Comparison of ENCODE assay signal across 12 cellular contexts in the genomic region with DNA sequence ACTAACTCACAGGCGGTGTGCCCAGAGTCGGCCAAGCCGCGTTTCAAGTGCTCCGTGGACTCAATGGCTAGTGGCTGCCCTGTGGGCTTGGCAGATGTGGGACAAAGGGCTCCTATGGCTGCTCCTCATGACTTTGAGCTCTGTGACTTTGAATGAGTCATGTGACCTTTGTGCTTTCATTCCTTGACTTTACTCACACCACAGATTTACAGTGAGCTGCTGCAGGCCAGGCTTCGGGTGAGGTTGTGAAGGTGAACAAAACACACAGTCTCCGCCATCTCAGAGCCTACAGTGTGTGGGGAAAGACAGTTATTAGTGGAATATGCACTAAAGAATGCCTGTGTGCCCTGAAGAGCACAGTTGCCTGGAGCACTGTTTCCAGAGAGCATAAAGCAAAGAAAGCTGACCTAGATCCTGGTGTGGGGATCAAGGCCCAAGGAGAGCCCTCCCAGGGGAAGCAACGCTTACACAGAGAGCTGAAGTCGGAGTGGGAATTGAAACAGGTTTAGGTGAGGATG. TPM values are rescaled to one million over a fixed set of nuclear protein-coding genes. Genes with fewer than 3 reads are reported as not detected.
A peak's percentile ranks its signal among the peaks of the same experiment; 100 is the strongest.
DNase-seq lines count a peak whose midpoint lies in the region; ATAC-seq, FAIRE-seq and TF ChIP-seq lines count a peak whose summit lies in the region.
"Had no signal": no experiment of that assay in that cellular context is flagged by ENCODE, and none has a peak within 500 bp of the region (broad histone marks: within the 10 kb centered on the region; RNA-seq: fewer than 3 reads in every experiment).

No MANE protein-coding gene starts in this region.

- H3K4me3 ChIP-seq in H1 (ENCODE audit: extremely low read depth in 1 of 4, insufficient read depth in 2 of 4, low read depth in 3 of 4, low read length in 4 of 4): no peak overlapping the region
- H3K4me3 ChIP-seq in mucosa of descending colon: no peak overlapping the region
- no peak overlapping the region for H3K4me3 ChIP-seq in suprapubic skin

- H3K27ac ChIP-seq in H1 (ENCODE audit: low read depth, low read length): no peak overlapping the region
- no peak overlapping the region for H3K27ac ChIP-seq in suprapubic skin

- H3K79me2 ChIP-seq in H1 (ENCODE audit: control insufficient read depth in 1 of 2, insufficient read depth in 2 of 2, low read length in 2 of 2): no peaks in the 10 kb centered on the region

- H3K4ac ChIP-seq in H1 (replicated peaks; ENCODE audit: insufficient read length, low read depth, low read length): peak overlapping the region; percentile 18

- ATAC-seq in mucosa of descending colon (peak; percentile 89), GM18520 (IDR thresholded peaks at IDR 0.05; ENCODE audit: unreplicated experiment) (no peak)
- ATAC-seq: naive thymus-derived CD8-positive, alpha-beta T cell had no signal

- H3K9me3 ChIP-seq in H1 (ENCODE audit: insufficient read depth in 2 of 2, low read depth in 1 of 2, low read length in 1 of 2) (peaks cover 14 to 18% of the 10 kb centered on the region in 2 experiments), mucosa of descending colon (no peaks in the 10 kb centered on the region), suprapubic skin (no peaks in the 10 kb centered on the region)

- TF ChIP-seq EP300 in H1 (IDR thresholded peaks at IDR 0.05; ENCODE audit: borderline replicate concordance in 1 of 2, low read depth in 2 of 2, low read length in 2 of 2) (no peak), suprapubic skin (IDR thresholded peaks at IDR 0.05) (no peak)

- no peak overlapping the region for H3K56ac ChIP-seq in H1 (replicated peaks; ENCODE audit: insufficient read length, low read depth, low read length)

- H2BK20ac ChIP-seq in H1 (ENCODE audit: low read length): 0 out of 2 replicates have a peak overlapping the region, but pooled peaks have one; percentile 10

- no peak overlapping the region for H3K9ac ChIP-seq in H1 (replicated peaks in 1 of 4; ENCODE audit: extremely low read depth in 1 of 4, low read depth in 3 of 4, low read length in 3 of 4)

- no peak overlapping the region for H4K8ac ChIP-seq in H1 (ENCODE audit: extremely low read depth, insufficient read depth, low read length)

- H2BK5ac ChIP-seq in H1 (ENCODE audit: low read depth, low read length): no peak overlapping the region

- no peaks in the 10 kb centered on the region for H3K23me2 ChIP-seq in H1 (ENCODE audit: low read depth, low read length)

- no peak overlapping the region for H3K14ac ChIP-seq in H1 (ENCODE audit: insufficient read length)

- intact Hi-C loops in mucosa of descending colon (cut with DNase I, micrococcal nuclease): no loop called here

- no peak overlapping the region for H2BK120ac ChIP-seq in H1 (replicated peaks; ENCODE audit: low read depth, low read length)

- no peak overlapping the region for H4K91ac ChIP-seq in H1 (replicated peaks; ENCODE audit: insufficient read length, low read length)

- 0 out of 2 replicates have a peak overlapping the region, but pooled peaks have one; percentile 2 for H2AK5ac ChIP-seq in H1 (ENCODE audit: low read depth, low read length)

- H3K23ac ChIP-seq in H1 (ENCODE audit: insufficient read length): no peak overlapping the region

- 94% methylated on average over 9 of the region's 9 CpGs; no CpG with 5 or more reads in 1 of the 2 experiments for WGBS in H1 (ENCODE audit: extremely low coverage in 1 of 2, insufficient coverage in 1 of 2, insufficient read length in 1 of 2, insufficient replicate concordance in 2 of 2, low coverage in 1 of 2, low lambda C conversion rate in 2 of 2, missing lambda C conversion rate in 1 of 2), 2 experiments
- 87% methylated on average over 9 of the region's 9 CpGs for WGBS in suprapubic skin

- CTCF ChIA-PET in H1 (lab: Charles Lee; ENCODE audit: partially characterized antibody): interaction anchor here (3.3 to 4.4 kb wide), 2 partner anchors 8 to 90 kb away, joined by 15 to 32 read pairs; no protein-coding TSS in a partner anchor

- H3K4me1 ChIP-seq in H1 (replicated peaks in 1 of 4; ENCODE audit: control insufficient read depth in 3 of 4, insufficient read depth in 4 of 4, low read length in 3 of 4) (peaks cover 2 to 11% (median 7%) of the 10 kb centered on the region in 4 experiments; a peak in 6 of 7 replicates), mucosa of descending colon (ENCODE audit: low read depth) (no peaks in the 10 kb centered on the region), suprapubic skin (peaks cover 36% of the 10 kb centered on the region)

- no peaks in the 10 kb centered on the region for H3K27me3 ChIP-seq in H1 (replicated peaks in 1 of 4; ENCODE audit: control insufficient read depth in 3 of 4, extremely low read depth in 1 of 4, insufficient read depth in 3 of 4, low read length in 3 of 4)
- H3K27me3 ChIP-seq in suprapubic skin: no peaks in the 10 kb centered on the region

- H2BK15ac ChIP-seq in H1 (ENCODE audit: low read length): 0 out of 2 replicates have a peak overlapping the region, but pooled peaks have one; percentile 40

- no peak overlapping the region for H2BK12ac ChIP-seq in H1 (ENCODE audit: low read depth, low read length)

- H3K18ac ChIP-seq in H1 (ENCODE audit: extremely low read depth, low read length): no peak overlapping the region

- peak; percentile 66 for DNase-seq in Ammon's horn (ENCODE audit: low spot score)
- DNase-seq in LHCN-M2 (ENCODE audit: low read depth): peak; percentile 51
- no peak for DNase-seq in H1 (ENCODE audit: low read depth in 1 of 2, low spot score in 2 of 2)
- peak; percentile 56 to 60 (median 59) for DNase-seq in mucosa of descending colon
- DNase-seq in suprapubic skin (ENCODE audit: low spot score in 2 of 2): no peak
- DNase-seq in T-helper 1 cell: no peak
- no peak for DNase-seq in NCI-H2196 treated with DMSO at 0.1 percent for 48 hours (lab: John Stamatoyannopoulos, UW; ENCODE audit: unreplicated experiment)
- DNase-seq: activated CD8-positive, alpha-beta memory T cell treated with anti-CD3 and anti-CD28 coated beads, Interleukin-2, amount 50 U/mL, for 4 hours; naive thymus-derived CD8-positive, alpha-beta T cell; NCI-H510A treated with DMSO at 0.1 percent for 48 hours; SW 1271 had no signal

- no peaks in the 10 kb centered on the region for H4K20me1 ChIP-seq in H1 (replicated peaks in 1 of 2; ENCODE audit: control insufficient read depth in 1 of 2, insufficient read depth in 2 of 2, low read length in 2 of 2)

- POLR2A ChIA-PET in H1 (lab: Charles Lee; ENCODE audit: partially characterized antibody): no interaction called here

- TF ChIP-seq POLR2A in H1 (IDR thresholded peaks at IDR 0.05; ENCODE audit: control extremely low read depth in 1 of 2, low read depth in 2 of 2, low read length in 2 of 2): no peak
- no peak for TF ChIP-seq POLR2A in suprapubic skin (IDR thresholded peaks at IDR 0.05)

- H3K79me1 ChIP-seq in H1 (ENCODE audit: low read depth, low read length): no peaks in the 10 kb centered on the region

- no peak overlapping the region for H3K4me2 ChIP-seq in H1 (ENCODE audit: insufficient read depth in 1 of 2, low read depth in 2 of 2, low read length in 2 of 2)

- no peak for FAIRE-seq in H1 (lab: Jason Lieb, UNC)

- H4K5ac ChIP-seq in H1 (ENCODE audit: insufficient read length, low read depth, low read length): no peak overlapping the region

- H3K36me3 ChIP-seq in H1 (ENCODE audit: control insufficient read depth in 2 of 4, insufficient read depth in 4 of 4, low read length in 3 of 4) (no peaks in the 10 kb centered on the region), mucosa of descending colon (ENCODE audit: low read depth) (no peaks in the 10 kb centered on the region), suprapubic skin (no peaks in the 10 kb centered on the region)

- TF ChIP-seq CTCF in H1 (IDR thresholded peaks at IDR 0.05; ENCODE audit: control extremely low read depth in 1 of 3, insufficient read depth in 1 of 3, low read depth in 1 of 3, low read length in 3 of 3) (no peak), mucosa of descending colon (IDR thresholded peaks at IDR 0.05) (no peak), suprapubic skin (IDR thresholded peaks at IDR 0.05) (no peak)

- 0 out of 2 replicates have a peak overlapping the region, but pooled peaks have one; percentile 52 for H2AFZ ChIP-seq in H1 (ENCODE audit: low read length)

- no peak for TF ChIP-seq RAD21 in H1 (IDR thresholded peaks at IDR 0.05 in 1 of 2, conservative IDR thresholded peaks at IDR 0.05 in 1 of 2; ENCODE audit: low read depth in 2 of 2, low read length in 2 of 2)

TF ChIP-seq in H1, 55 proteins besides CTCF, POLR2A, EP300 and RAD21 (continues in another document):
- no peak for TF ChIP-seq CEBPB (IDR thresholded peaks at IDR 0.05; ENCODE audit: low read depth, low read length)
- TF ChIP-seq HDAC2 (IDR thresholded peaks at IDR 0.05; ENCODE audit: borderline replicate concordance in 1 of 2, low read depth in 2 of 2, low read length in 2 of 2): no peak
- no peak for TF ChIP-seq KDM1A (IDR thresholded peaks at IDR 0.05; ENCODE audit: borderline replicate concordance, low read length)
- no peak for TF ChIP-seq SP2 (IDR thresholded peaks at IDR 0.05; ENCODE audit: low read length)
- TF ChIP-seq KDM4A (IDR thresholded peaks at IDR 0.05; ENCODE audit: low read depth, low read length, severe bottlenecking): no peak
- no peak for TF ChIP-seq RBBP5 (IDR thresholded peaks at IDR 0.05; ENCODE audit: borderline replicate concordance, low read depth, low read length)
- TF ChIP-seq TAF7 (optimal IDR thresholded peaks at IDR 0.05; ENCODE audit: borderline replicate concordance, low read depth, low read length): no peak
- TF ChIP-seq JUN (IDR thresholded peaks at IDR 0.05; ENCODE audit: low read depth, low read length): no peak
- TF ChIP-seq, protein P1, sequence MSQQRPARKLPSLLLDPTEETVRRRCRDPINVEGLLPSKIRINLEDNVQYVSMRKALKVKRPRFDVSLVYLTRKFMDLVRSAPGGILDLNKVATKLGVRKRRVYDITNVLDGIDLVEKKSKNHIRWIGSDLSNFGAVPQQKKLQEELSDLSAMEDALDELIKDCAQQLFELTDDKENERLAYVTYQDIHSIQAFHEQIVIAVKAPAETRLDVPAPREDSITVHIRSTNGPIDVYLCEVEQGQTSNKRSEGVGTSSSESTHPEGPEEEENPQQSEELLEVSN (IDR thresholded peaks at IDR 0.05): no peak
- TF ChIP-seq EZH2 (IDR thresholded peaks at IDR 0.05; ENCODE audit: low read depth, low read length, severe bottlenecking): no peak

RNA-seq across cellular contexts. Expression of a gene that starts 29.7 kb away (rescaled TPM):
- 10.1 and 17.3 TPM in 2 replicates for total RNA-seq in LHCN-M2 (2014; rRNA removed)
- polyA plus RNA-seq in LHCN-M2 (2012): 5.7 TPM
- 35.7 and 39.7 TPM in 2 replicates for total RNA-seq in H1 (2021; fragmentation: NEBNext Ultra II Directional; extraction: Animal tissue kit (Norgen Biotek cat#: 25700))
- 14.0 and 15.6 TPM in 2 replicates for polyA plus RNA-seq in H1 (2011; rRNA removed)
- polyA plus RNA-seq in H1 (2011; cell fraction: cytosol; rRNA removed): 24.9 TPM
- polyA plus RNA-seq in H1 (2011; cell fraction: nucleus; rRNA removed): 15.6 TPM
- 17.3 to 25.7 TPM (median 20.8 TPM) in 4 replicates for polyA plus RNA-seq in H1 (2012, experiment 1 of 2)
- polyA plus RNA-seq in H1 (2012, experiment 2 of 2): 1.4 TPM
- 19.0 TPM for polyA plus RNA-seq in H1 (2013, experiment 1 of 2)
- 18.0 TPM for polyA plus RNA-seq in H1 (2013, experiment 2 of 2)
- polyA minus RNA-seq in H1 (2011; rRNA and poly(A)+ RNA removed): 25.4 and 53.1 TPM in 2 replicates
- 16.0 TPM for polyA minus RNA-seq in H1 (2011; cell fraction: cytosol; rRNA and poly(A)+ RNA removed)
- 28.9 TPM for polyA minus RNA-seq in H1 (2011; cell fraction: nucleus; rRNA and poly(A)+ RNA removed)
- 10 to 100 TPM; 39.1 to 55.0 (median 41.2) TPM for total RNA-seq in mucosa of descending colon
- total RNA-seq in suprapubic skin: 10 to 100 TPM; 68.2 to 91.6 (median 78.8) TPM

Comparison
In these comparisons a context has a peak if more than half of its experiments do, and no peak if none do; other contexts are left out.
1. DNase-seq: peak in Ammon's horn (single experiment), LHCN-M2 (single experiment) and mucosa of descending colon (3 of 3); none in H1 (0 of 2), suprapubic skin (0 of 2), T-helper 1 cell (0 of 5) and NCI-H2196 treated with DMSO at 0.1 percent for 48 hours (single experiment).